Comparison of ENCODE assay signal across 7 cellular contexts in genomic region chr6:154249499-154250298, GRCh38.
DNase-seq lines count a peak whose midpoint lies in the region; ATAC-seq lines count a peak whose summit lies in the region.

No MANE protein-coding gene starts in this region.

- peaks cover 0 to 7% (median 3%) of the 10 kb centered on the region in 3 donors for H3K9me3 Mint-ChIP-seq in T-cell
- H3K9me3 Mint-ChIP-seq in natural killer cell treated with Interleukin-12 subunit alpha and Interleukin-12 subunit beta and Interleukin-15 and Interleukin-18, amount 100 ng/mL, for 72 hours: peaks cover 3% of the 10 kb centered on the region

- DNase-seq in T-cell: peak in 10 of 34 experiments; percentile 13 to 50 (median 34)
- DNase-seq in natural killer cell treated with Interleukin-12 subunit alpha and Interleukin-12 subunit beta and Interleukin-15 and Interleukin-18, amount 100 ng/mL, for 72 hours (ENCODE audit: low spot score): no peak
- DNase-seq in anterior cingulate cortex (lab: John Stamatoyannopoulos, UW): no peak
- DNase-seq in AG08395 (ENCODE audit: low spot score): no peak
- DNase-seq in NCI-H128 (lab: John Stamatoyannopoulos, UW; ENCODE audit: unreplicated experiment): no peak

- H3K27me3 Mint-ChIP-seq in T-cell: no peaks in the 10 kb centered on the region
- no peaks in the 10 kb centered on the region for H3K27me3 Mint-ChIP-seq in natural killer cell treated with Interleukin-12 subunit alpha and Interleukin-12 subunit beta and Interleukin-15 and Interleukin-18, amount 100 ng/mL, for 72 hours

- ATAC-seq in GM19023 (IDR thresholded peaks at IDR 0.05; ENCODE audit: unreplicated experiment) (peak; percentile 71), HG02840 (IDR thresholded peaks at IDR 0.05; ENCODE audit: low FRiP score, unreplicated experiment) (peak; percentile 67), T-cell (replicated peaks in 1 of 4) (peak; percentile 67 to 73 (median 69))
- peak; percentile 64 to 79 for ATAC-seq in natural killer cell treated with Interleukin-12 subunit alpha and Interleukin-12 subunit beta and Interleukin-15 and Interleukin-18, amount 100 ng/mL, for 72 hours

- H3K4me3 Mint-ChIP-seq in T-cell: peak overlapping the region; percentile 69 to 77 (median 70)
- H3K4me3 Mint-ChIP-seq in natural killer cell treated with Interleukin-12 subunit alpha and Interleukin-12 subunit beta and Interleukin-15 and Interleukin-18, amount 100 ng/mL, for 72 hours: peak overlapping the region; percentile 82

- peaks cover 63 to 92% (median 75%) of the 10 kb centered on the region in 3 donors for H3K4me1 Mint-ChIP-seq in T-cell
- H3K4me1 Mint-ChIP-seq in natural killer cell treated with Interleukin-12 subunit alpha and Interleukin-12 subunit beta and Interleukin-15 and Interleukin-18, amount 100 ng/mL, for 72 hours (ENCODE audit: low read depth in 2 of 2): peaks cover 55 to 77% of the 10 kb centered on the region in 2 donors

- POLR2A ChIA-PET in T-cell (lab: Charles Lee): interaction anchor here (0.5 to 1.4 kb wide), 7 partner anchors 11 to 1169 kb away, joined by 3 to 6 read pairs (median 4); no protein-coding TSS in a partner anchor

- H3K27ac Mint-ChIP-seq in T-cell: peak overlapping the region; percentile 95 to 99
- H3K27ac Mint-ChIP-seq in natural killer cell treated with Interleukin-12 subunit alpha and Interleukin-12 subunit beta and Interleukin-15 and Interleukin-18, amount 100 ng/mL, for 72 hours: peak overlapping the region; percentile 92 to 94

- peaks cover 19% of the 10 kb centered on the region for H3K36me3 Mint-ChIP-seq in T-cell
- peaks cover 14% of the 10 kb centered on the region for H3K36me3 Mint-ChIP-seq in natural killer cell treated with Interleukin-12 subunit alpha and Interleukin-12 subunit beta and Interleukin-15 and Interleukin-18, amount 100 ng/mL, for 72 hours

- CTCF ChIA-PET in T-cell (lab: Charles Lee): interaction anchor here (0.6 to 5.0 kb wide), 5 partner anchors 18 to 858 kb away, joined by 4 to 38 read pairs (median 26); no protein-coding TSS in a partner anchor
